ENCODE assay signal across 6 cellular contexts in genomic region chr17:34757611-34758010, GRCh38.
"Had no signal": no experiment of that assay in that cellular context is flagged by ENCODE, and none has a peak within 500 bp of the region (broad histone marks: within the 10 kb centered on the region; RNA-seq: fewer than 3 reads in every experiment).

No MANE protein-coding gene starts in this region.

- DNase-seq: HFFc6, IMR-90 had no signal

- H3K9me3 ChIP-seq: HAP-1 had no signal

- H3K36me3 ChIP-seq: HAP-1 had no signal

- H3K4me3 ChIP-seq: GM23338, HAP-1, K562 had no signal

- H3K4me1 ChIP-seq: HAP-1 had no signal

- ATAC-seq: GM23338, HCT116, K562 had no signal
